In genomic region chr1:6180215-6180577, GRCh38 we compare ENCODE assay signal across 7 cellular contexts. TPM values are rescaled to one million over a fixed set of nuclear protein-coding genes. Genes with fewer than 3 reads are reported as not detected.
DNase-seq lines count a peak whose midpoint lies in the region; ATAC-seq and TF ChIP-seq lines count a peak whose summit lies in the region.

Gene CHD5, minus strand, starts transcription at chr1:6180321. Its CDS starts 298 bp downstream, at chr1:6180023.

- H3K27ac ChIP-seq in dorsolateral prefrontal cortex (peak within 1 kb of the TSS in 42 of 59 donors; percentile 10 to 88 (median 60)), psoas muscle (no peak within 1 kb of the TSS)

- H3K36me3 ChIP-seq in MG63 (peaks cover 13% of the 10 kb centered on the region), psoas muscle (ENCODE audit: insufficient read depth in 1 of 2, low read depth in 1 of 2) (peaks cover 0 to 7% of the 10 kb centered on the region in 2 donors)

- no peak for ATAC-seq in psoas muscle
- no peak for ATAC-seq in HG02798 (IDR thresholded peaks at IDR 0.05; ENCODE audit: poor library complexity, unreplicated experiment)

- H3K9me3 ChIP-seq in MG63: no peaks in the 10 kb centered on the region
- no peaks in the 10 kb centered on the region for H3K9me3 ChIP-seq in psoas muscle

- 0 out of 2 replicates have a peak, but pooled peaks cover 2% of the 10 kb centered on the region for H3K27me3 ChIP-seq in MG63
- H3K27me3 ChIP-seq in dorsolateral prefrontal cortex: peaks cover 0 to 57% (median 26%) of the 10 kb centered on the region in 45 donors
- peaks cover 0 to 64% (median 22%) of the 10 kb centered on the region in 3 donors for H3K27me3 ChIP-seq in psoas muscle (ENCODE audit: insufficient read depth in 3 of 3, low read length in 2 of 3)

- peaks cover 13% of the 10 kb centered on the region for H3K4me1 ChIP-seq in psoas muscle

- intact Hi-C loops in dorsolateral prefrontal cortex (cut with DNase I) (loop anchor here (5.0 to 10.0 kb wide), 2 partner anchors 125 to 128 kb away; no protein-coding TSS in a partner anchor), psoas muscle (cut with DNase I) (no loop called here)

- no peak for TF ChIP-seq CTCF in dorsolateral prefrontal cortex (IDR thresholded peaks at IDR 0.05 in 54 of 56, conservative IDR thresholded peaks at IDR 0.05 in 2 of 56; ENCODE audit: low read depth in 1 of 56, partially characterized antibody in 56 of 56)
- TF ChIP-seq CTCF in psoas muscle (IDR thresholded peaks at IDR 0.05): no peak

- peak; percentile 21 for DNase-seq in EL
- peak; percentile 55 for DNase-seq in MG63
- peak in 4 of 10 donors; percentile 62 to 72 (median 65) for DNase-seq in dorsolateral prefrontal cortex
- no peak for DNase-seq in psoas muscle
- DNase-seq in Kasumi-1 (lab: John Stamatoyannopoulos, UW): no peak
- DNase-seq in effector CD4-positive, alpha-beta T cell: no peak

- H3K4me3 ChIP-seq in MG63: no peak within 1 kb of the TSS
- H3K4me3 ChIP-seq in dorsolateral prefrontal cortex: peak within 1 kb of the TSS; percentile 18 to 72 (median 58)
- H3K4me3 ChIP-seq in psoas muscle: peak within 1 kb of the TSS; percentile 38

- WGBS in psoas muscle, 3 donors: 0% methylated on average over 24 to 46 of the region's 46 CpGs

RNA-seq across cellular contexts. Expression of gene CHD5, which starts in this region (rescaled TPM):
- total RNA-seq in MG63 (2014; rRNA removed; shearing (Covaris generic); ENCODE audit: low replicate concordance): 0.07 and 0.23 TPM in 2 replicates
- total RNA-seq in dorsolateral prefrontal cortex (100 to 1,000 TPM in 111 of 120 experiments, 10 to 100 TPM in 9; 40.0 to 225 (median 141) TPM), psoas muscle (under 1 TPM in 2 of 4 donors, not detected in 2; 0.24 to 0.25 TPM)
- polyA plus RNA-seq in psoas muscle: under 1 TPM; 0.03 to 0.38 (median 0.17) TPM

Comparison
In these comparisons a context has a peak if more than half of its experiments do, and no peak if none do; other contexts are left out.
1. RNA of gene CHD5 (total RNA-seq): 40.0 to 225 TPM in dorsolateral prefrontal cortex; 0.24 to 0.25 TPM in psoas muscle and 0.07 to 0.23 TPM in MG63; every median in the first group is over 10 times any median in the second.
2. Peak in DNase-seq in MG63; RNA of the gene not detected or under 1 TPM.
3. intact Hi-C loops: an anchor here in dorsolateral prefrontal cortex (5.0 to 10.0 kb wide); none called in psoas muscle.